ENCODE assay signal across 10 cellular contexts in the genomic region with DNA sequence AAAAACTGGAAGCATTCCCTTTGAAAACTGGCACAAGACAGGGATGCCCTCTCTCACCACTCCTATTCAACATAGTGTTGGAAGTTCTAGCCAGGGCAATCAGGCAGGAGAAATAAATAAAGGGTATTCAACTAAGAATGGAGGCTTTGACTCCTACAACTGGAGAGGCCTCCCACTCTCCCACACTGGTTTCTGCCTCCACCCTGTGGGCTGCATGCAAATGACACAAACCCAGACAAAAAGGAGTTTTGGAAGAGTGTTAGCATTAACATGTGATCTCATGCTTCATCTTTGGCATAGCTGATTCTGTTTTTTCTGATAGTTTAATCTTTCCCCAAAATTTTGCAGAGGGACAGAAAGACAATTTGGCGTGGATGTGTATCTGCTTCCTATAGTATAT.
DNase-seq lines count a peak whose midpoint lies in the region; ATAC-seq, FAIRE-seq and TF ChIP-seq lines count a peak whose summit lies in the region.
"Had no signal": no experiment of that assay in that cellular context is flagged by ENCODE, and none has a peak within 500 bp of the region (broad histone marks: within the 10 kb centered on the region; RNA-seq: fewer than 3 reads in every experiment).

No MANE protein-coding gene starts in this region.

- no TSS peak for BruUV-seq in OCI-LY7 (replicated peaks; lab: Mats Ljungman, UMichigan)

- no peaks in the 10 kb centered on the region for H3K4me1 ChIP-seq in OCI-LY7 (ENCODE audit: insufficient read depth, low read length, poor library complexity, severe bottlenecking)

- no peaks in the 10 kb centered on the region for H3K79me2 ChIP-seq in OCI-LY7 (ENCODE audit: insufficient read depth, low read depth, low read length)

- H2AFZ ChIP-seq in OCI-LY7 (ENCODE audit: low read length): no peak overlapping the region

- no peaks in the 10 kb centered on the region for H3K36me3 ChIP-seq in OCI-LY7 (ENCODE audit: insufficient read depth, low read length)

- DNase-seq in AG08396 (ENCODE audit: low spot score) (peak; percentile 49), H54 (ENCODE audit: insufficient read length, low spot score) (no peak), SK-MEL-5 (ENCODE audit: low read depth, low spot score) (peak; percentile 51), hippocampal formation (lab: John Stamatoyannopoulos, UW) (peak; percentile 1 to 12), coronary artery (ENCODE audit: low spot score) (no peak), OCI-LY7 (ENCODE audit: low spot score) (no peak)
- DNase-seq: kidney had no signal

- CTCF ChIA-PET in OCI-LY7 (lab: Charles Lee; ENCODE audit: unreplicated experiment): no interaction called here

- H3K4me3 ChIP-seq in coronary artery (no peak overlapping the region), OCI-LY7 (ENCODE audit: low read depth, low read length, poor library complexity, severe bottlenecking) (no peak overlapping the region)

- ATAC-seq in GM21528 (IDR thresholded peaks at IDR 0.05; ENCODE audit: low FRiP score, unreplicated experiment) (no peak), GM21390 (IDR thresholded peaks at IDR 0.05; ENCODE audit: unreplicated experiment) (no peak)
- ATAC-seq: activated T-helper 17 cell treated with anti-CD3 and anti-CD28 coated beads, Interleukin-2, amount 50 U/mL, for 72 hours had no signal

- POLR2A ChIA-PET in OCI-LY7 (lab: Charles Lee): no interaction called here

- intact Hi-C loops in OCI-LY7 (cut with micrococcal nuclease; ENCODE audit: unreplicated experiment): no loop called here

- no peak overlapping the region for H3K4me2 ChIP-seq in OCI-LY7 (ENCODE audit: low read length)

- H3K9me3 ChIP-seq in OCI-LY7 (ENCODE audit: low read length): no peaks in the 10 kb centered on the region

- no peaks in the 10 kb centered on the region for H3K9me2 ChIP-seq in OCI-LY7 (ENCODE audit: insufficient read depth, low read length)

- peak; percentile 71 for FAIRE-seq in H54 (lab: Jason Lieb, UNC)
- FAIRE-seq: kidney had no signal

- H4K20me1 ChIP-seq in OCI-LY7 (ENCODE audit: insufficient read depth, low read length): no peaks in the 10 kb centered on the region

- H3K27ac ChIP-seq in coronary artery (no peak overlapping the region), OCI-LY7 (ENCODE audit: low read depth, low read length, poor library complexity, severe bottlenecking) (no peak overlapping the region)

- in situ Hi-C loops in SK-MEL-5 (cut with HindIII; ENCODE audit: low pct_unique_long_range_greater_than_20kb, low sequenced_read_pairs): no loop called here

- TF ChIP-seq CTCF in coronary artery (IDR thresholded peaks at IDR 0.05) (no peak), OCI-LY7 (conservative IDR thresholded peaks at IDR 0.05; ENCODE audit: low read length) (no peak)

- TF ChIP-seq POLR2A in H54 (IDR thresholded peaks at IDR 0.05; ENCODE audit: low read depth, low read length): no peak

Comparison
In these comparisons a context has a peak if more than half of its experiments do, and no peak if none do; other contexts are left out.
1. DNase-seq: peak in AG08396 (single experiment), SK-MEL-5 (single experiment) and hippocampal formation (2 of 2); none in H54 (single experiment), coronary artery (single experiment) and OCI-LY7 (single experiment).